ENCODE assay signal across 8 cellular contexts in the genomic region with DNA sequence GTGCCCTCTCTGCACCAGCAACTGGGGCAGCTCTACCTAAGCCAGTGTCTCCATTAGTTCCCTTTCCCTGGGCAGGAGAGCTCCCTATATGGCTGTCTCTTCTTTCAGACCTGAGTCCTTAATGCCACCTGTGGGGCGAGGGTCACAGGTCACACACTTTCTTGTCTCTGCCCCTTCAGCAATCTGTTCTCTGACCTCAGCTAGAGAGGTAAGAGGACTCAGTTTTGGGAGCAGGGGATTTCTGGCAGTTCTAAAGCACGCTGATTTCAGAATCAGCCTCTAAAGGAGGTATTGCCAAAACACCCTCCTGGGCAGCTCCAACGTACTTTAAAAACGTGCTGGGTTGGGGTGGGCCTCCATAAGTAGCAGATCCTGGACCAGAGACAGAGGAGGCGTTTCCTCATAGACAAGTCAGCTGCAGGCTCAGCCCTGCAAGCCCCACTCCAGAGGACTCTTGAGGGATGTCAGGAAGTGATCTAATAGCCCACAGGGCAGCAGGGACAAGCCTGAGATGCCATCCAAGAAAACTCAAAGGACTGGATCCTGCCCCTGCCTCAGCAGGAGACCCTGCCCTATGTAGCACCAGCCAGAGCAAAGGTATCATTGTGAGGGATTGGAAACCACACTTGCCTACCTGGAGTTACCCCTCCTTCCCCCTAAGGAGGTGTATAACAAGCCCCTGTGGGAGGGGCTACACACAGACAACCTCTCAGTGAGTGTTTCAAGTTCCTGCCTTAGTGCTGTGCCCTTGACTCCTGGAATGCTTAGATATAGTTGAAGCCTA. TPM values are rescaled to one million over a fixed set of nuclear protein-coding genes. Genes with fewer than 3 reads are reported as not detected.
DNase-seq lines count a peak whose midpoint lies in the region; ATAC-seq and TF ChIP-seq lines count a peak whose summit lies in the region.

No MANE protein-coding gene starts in this region.

- no peak overlapping the region for H3K4me2 ChIP-seq in Karpas-422 (ENCODE audit: low read depth, low read length, poor library complexity, severe bottlenecking)

- H3K36me3 ChIP-seq in Karpas-422 (ENCODE audit: insufficient read depth, low read length) = no peaks in the 10 kb centered on the region

- H3K9ac ChIP-seq in Karpas-422 (ENCODE audit: low read length) = no peak overlapping the region

- peak; percentile 40 for DNase-seq in activated T-cell treated with anti-CD3 and anti-CD28 coated beads, Interleukin-2, amount 50 U/mL, for 1 hour
- DNase-seq in activated T-cell treated with anti-CD3 and anti-CD28 coated beads for 4 hours (no peak), RKO (ENCODE audit: low spot score) (peak; percentile 18), dorsolateral prefrontal cortex (no peak), myocyte (ENCODE audit: low read depth) (peak; percentile 54), Karpas-422 (no peak)

- peak overlapping the region in 32 of 59 donors; percentile 3 to 99 (median 32) for H3K4me3 ChIP-seq in dorsolateral prefrontal cortex
- H3K4me3 ChIP-seq in Karpas-422 (ENCODE audit: low read length) = no peak overlapping the region

- H3K27ac ChIP-seq in dorsolateral prefrontal cortex (peak overlapping the region in 53 of 59 donors; percentile 0 to 100 (median 54)), Karpas-422 (ENCODE audit: low read length) (no peak overlapping the region)

- H3K4me1 ChIP-seq in Karpas-422 (ENCODE audit: low read length) = peaks cover 25% of the 10 kb centered on the region

- no peak overlapping the region for H2AFZ ChIP-seq in Karpas-422 (ENCODE audit: low read length)

- no peaks in the 10 kb centered on the region for H3K79me2 ChIP-seq in Karpas-422 (ENCODE audit: low read length)

- H3K9me3 ChIP-seq in Karpas-422 (ENCODE audit: low read length) = no peaks in the 10 kb centered on the region

- ATAC-seq in HG02678 (IDR thresholded peaks at IDR 0.05; ENCODE audit: unreplicated experiment) (no peak), GM19397 (IDR thresholded peaks at IDR 0.05; ENCODE audit: unreplicated experiment) (no peak)

- H3K9me2 ChIP-seq in Karpas-422 (replicated peaks; ENCODE audit: insufficient read depth, low read length) = no peaks in the 10 kb centered on the region

- intact Hi-C loops in dorsolateral prefrontal cortex (cut with DNase I) = no loop called here

- H4K20me1 ChIP-seq in Karpas-422 (ENCODE audit: insufficient read depth, low read depth, low read length) = peaks cover 45% of the 10 kb centered on the region; the same call in 1 of the 2 replicates

- no peak for TF ChIP-seq CTCF in dorsolateral prefrontal cortex (IDR thresholded peaks at IDR 0.05 in 54 of 56, conservative IDR thresholded peaks at IDR 0.05 in 2 of 56; ENCODE audit: low read depth in 1 of 56, partially characterized antibody in 56 of 56)

- H3K27me3 ChIP-seq in dorsolateral prefrontal cortex = no peaks in the 10 kb centered on the region
- H3K27me3 ChIP-seq in Karpas-422 (ENCODE audit: low read length) = no peaks in the 10 kb centered on the region

RNA-seq across cellular contexts. Expression of gene CTDSP2, which starts 8.6 kb away (rescaled TPM):
- total RNA-seq in dorsolateral prefrontal cortex = 100 to 1,000 TPM in 102 of 120 experiments, 10 to 100 TPM in 18; 77.9 to 209 (median 117) TPM
- total RNA-seq in myocyte = 37.9 and 43.4 TPM in 2 replicates
- polyA plus RNA-seq in myocyte (2012) = 72.8 TPM
- 10.9 and 14.2 TPM in 2 replicates for total RNA-seq in Karpas-422 (2014; rRNA removed; shearing (Covaris generic); ENCODE audit: low replicate concordance)

RNA-seq across cellular contexts. Expression of gene AVIL, which starts 19.4 kb away (rescaled TPM):
- total RNA-seq in dorsolateral prefrontal cortex (10 to 100 TPM in 35 of 120 experiments, 1 to 10 TPM in 85; 2.1 to 25.8 (median 7.4) TPM), myocyte (0.48 TPM in 1 of 2 replicates, not detected in the other)
- 2.1 TPM for polyA plus RNA-seq in myocyte (2012)
- 1.7 TPM in 1 of 2 replicates, not detected in the other for total RNA-seq in Karpas-422 (2014; rRNA removed; shearing (Covaris generic); ENCODE audit: low replicate concordance)

RNA-seq across cellular contexts. Expression of gene TSFM, which starts 55.4 kb away (rescaled TPM):
- total RNA-seq in dorsolateral prefrontal cortex (10 to 100 TPM; 21.9 to 57.1 (median 35.3) TPM), myocyte (50.0 and 51.9 TPM in 2 replicates)
- polyA plus RNA-seq in myocyte (2012) = 37.4 TPM
- total RNA-seq in Karpas-422 (2014; rRNA removed; shearing (Covaris generic); ENCODE audit: low replicate concordance) = 40.7 and 57.1 TPM in 2 replicates

Comparison
In these comparisons a context has a peak if more than half of its experiments do, and no peak if none do; other contexts are left out.
1. DNase-seq: peak in activated T-cell treated with anti-CD3 and anti-CD28 coated beads, Interleukin-2, amount 50 U/mL, for 1 hour (single experiment), RKO (single experiment) and myocyte (single experiment); none in activated T-cell treated with anti-CD3 and anti-CD28 coated beads for 4 hours (single experiment), dorsolateral prefrontal cortex (0 of 10) and Karpas-422 (single experiment).